20 cellular contexts compared by ENCODE assay signal in the genomic region with DNA sequence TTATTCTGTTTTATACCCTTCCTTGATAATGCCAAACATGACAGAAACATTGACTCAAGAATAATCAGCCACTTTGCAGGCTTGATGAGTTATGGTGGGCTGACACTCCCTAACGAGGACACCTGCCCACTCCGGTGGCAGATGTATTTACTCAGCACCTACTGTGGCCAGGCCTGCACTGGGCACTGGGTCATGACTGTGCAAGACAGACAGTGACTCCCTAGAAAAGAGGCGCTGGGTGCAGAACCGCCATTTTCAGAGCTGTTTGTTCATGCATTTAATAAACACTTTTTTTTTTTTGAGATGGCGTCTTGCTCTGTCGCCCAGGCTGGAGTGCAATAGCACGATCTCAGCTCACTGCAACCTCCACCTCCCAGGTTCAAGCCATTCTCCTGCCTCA. TPM values are rescaled to one million over a fixed set of nuclear protein-coding genes. Genes with fewer than 3 reads are reported as not detected.
DNase-seq lines count a peak whose midpoint lies in the region; ATAC-seq and TF ChIP-seq lines count a peak whose summit lies in the region.
"Had no signal": no experiment of that assay in that cellular context is flagged by ENCODE, and none has a peak within 500 bp of the region (broad histone marks: within the 10 kb centered on the region; RNA-seq: fewer than 3 reads in every experiment).

No MANE protein-coding gene starts in this region.

- peaks cover 0 to 10% of the 10 kb centered on the region in 2 donors for H3K9me3 ChIP-seq in right atrium auricular region
- H3K9me3 ChIP-seq in left ventricle myocardium inferior (replicated peaks) = peaks cover 14% of the 10 kb centered on the region
- H3K9me3 ChIP-seq: BE2C had no signal

- in situ Hi-C loops in GM13977 (cut with MboI; ENCODE audit: low pct_unique_long_range_greater_than_20kb, low sequenced_read_pairs, unreplicated experiment) = no loop called here

- H3K4me3 ChIP-seq in right atrium auricular region (no peak overlapping the region), left ventricle myocardium inferior (no peak overlapping the region)
- H3K4me3 ChIP-seq: A549, GM12878, GM23338 had no signal

- H3K27ac Mint-ChIP-seq in type B pancreatic cell = no peak overlapping the region
- H3K27ac Mint-ChIP-seq in effector memory CD8-positive, alpha-beta T cell = no peak overlapping the region
- H3K27ac Mint-ChIP-seq: GM23338, HFFc6 had no signal

- no peak for ATAC-seq in effector memory CD8-positive, alpha-beta T cell (replicated peaks)
- no peak for ATAC-seq in GM18520 (IDR thresholded peaks at IDR 0.05; ENCODE audit: unreplicated experiment)
- ATAC-seq: A549, GM12878, GM23338 had no signal

- peaks cover 23% of the 10 kb centered on the region for H3K36me3 Mint-ChIP-seq in type B pancreatic cell
- peaks cover 6% of the 10 kb centered on the region for H3K36me3 Mint-ChIP-seq in effector memory CD8-positive, alpha-beta T cell (ENCODE audit: insufficient read depth)

- H3K27ac ChIP-seq in right atrium auricular region (no peak overlapping the region), left ventricle myocardium inferior (replicated peaks) (no peak overlapping the region)
- H3K27ac ChIP-seq: A549 had no signal

- peaks cover 15% of the 10 kb centered on the region for H3K27me3 Mint-ChIP-seq in type B pancreatic cell
- H3K27me3 Mint-ChIP-seq in effector memory CD8-positive, alpha-beta T cell = peaks cover 0 to 8% of the 10 kb centered on the region in 2 donors

- H3K4me1 ChIP-seq in right atrium auricular region = peaks cover 0 to 6% of the 10 kb centered on the region in 2 donors
- no peaks in the 10 kb centered on the region for H3K4me1 ChIP-seq in left ventricle myocardium inferior
- H3K4me1 ChIP-seq: A549, BE2C had no signal

- H3K4me3 Mint-ChIP-seq in type B pancreatic cell = no peak overlapping the region
- H3K4me3 Mint-ChIP-seq in effector memory CD8-positive, alpha-beta T cell = no peak overlapping the region
- H3K4me3 Mint-ChIP-seq: CD8-positive, alpha-beta memory T cell; GM23338; HFFc6 had no signal

- DNase-seq in right atrium auricular region (ENCODE audit: low spot score) = peak; percentile 9
- no peak for DNase-seq in left ventricle myocardium inferior
- DNase-seq in GM13977 (ENCODE audit: low spot score) = peak; percentile 16
- DNase-seq in SHP77 treated with DMSO at 0.1 percent for 48 hours (lab: John Stamatoyannopoulos, UW) = peak; percentile 67
- DNase-seq in type B pancreatic cell (ENCODE audit: extremely low spot score, unreplicated experiment) = peak; percentile 55
- DNase-seq in NCI-H1436 treated with DMSO at 0.1 percent for 48 hours (lab: John Stamatoyannopoulos, UW) = no peak
- DNase-seq in effector memory CD8-positive, alpha-beta T cell = no peak
- DNase-seq: BE2C; Calu3; CD8-positive, alpha-beta memory T cell; DMS 273 treated with DMSO at 0.1 percent for 48 hours; HCEC 1CT; HFFc6; IMR-90; KBM-7 had no signal

- TF ChIP-seq CTCF in right atrium auricular region (IDR thresholded peaks at IDR 0.05) (no peak), left ventricle myocardium inferior (IDR thresholded peaks at IDR 0.05; ENCODE audit: borderline replicate concordance) (no peak), GM13977 (IDR thresholded peaks at IDR 0.05; ENCODE audit: extremely low read depth, insufficient read depth, missing control alignments) (no peak), type B pancreatic cell (conservative IDR thresholded peaks at IDR 0.05) (no peak)

- H3K27me3 ChIP-seq in right atrium auricular region (no peaks in the 10 kb centered on the region), left ventricle myocardium inferior (ENCODE audit: low read depth) (no peaks in the 10 kb centered on the region)
- H3K27me3 ChIP-seq: BE2C had no signal

- no peaks in the 10 kb centered on the region for H3K9me3 Mint-ChIP-seq in type B pancreatic cell
- H3K9me3 Mint-ChIP-seq in effector memory CD8-positive, alpha-beta T cell = peaks cover 2 to 12% of the 10 kb centered on the region in 2 donors

- peaks cover 4% of the 10 kb centered on the region for H3K4me1 Mint-ChIP-seq in type B pancreatic cell (ENCODE audit: unreplicated experiment)
- no peaks in the 10 kb centered on the region for H3K4me1 Mint-ChIP-seq in effector memory CD8-positive, alpha-beta T cell (ENCODE audit: low read depth in 2 of 2)
- H3K4me1 Mint-ChIP-seq: GM23338 had no signal

- intact Hi-C loops in left ventricle myocardium inferior (cut with micrococcal nuclease) = no loop called here

- H3K36me3 ChIP-seq in right atrium auricular region (peaks cover 8% of the 10 kb centered on the region), left ventricle myocardium inferior (peaks cover 37% of the 10 kb centered on the region)
- H3K36me3 ChIP-seq: BE2C had no signal

RNA-seq across cellular contexts. Expression of a gene that starts 32.5 kb away (rescaled TPM):
- 10 to 100 TPM in 1 of 2 donors, 1 to 10 TPM in 1; 9.9 to 16.4 TPM for total RNA-seq in right atrium auricular region
- 6.1 TPM for total RNA-seq in left ventricle myocardium inferior
- total RNA-seq in type B pancreatic cell (ENCODE audit: low replicate concordance) = 9.7 and 140 TPM in 2 replicates
- total RNA-seq: HT-29 had no signal

Comparison
In these comparisons a context has a peak if more than half of its experiments do, and no peak if none do; other contexts are left out.
1. DNase-seq: peak in right atrium auricular region (single experiment), GM13977 (single experiment), SHP77 treated with DMSO at 0.1 percent for 48 hours (single experiment) and type B pancreatic cell (single experiment); none in left ventricle myocardium inferior (single experiment), NCI-H1436 treated with DMSO at 0.1 percent for 48 hours (single experiment) and effector memory CD8-positive, alpha-beta T cell (0 of 3).